In genomic region chr11:59901306-59901705, GRCh38 we compare ENCODE assay signal across 13 cellular contexts. TPM values are rescaled to one million over a fixed set of nuclear protein-coding genes. Genes with fewer than 3 reads are reported as not detected.
DNase-seq lines count a peak whose midpoint lies in the region; ATAC-seq, FAIRE-seq and TF ChIP-seq lines count a peak whose summit lies in the region.
"Had no signal": no experiment of that assay in that cellular context is flagged by ENCODE, and none has a peak within 500 bp of the region (broad histone marks: within the 10 kb centered on the region; RNA-seq: fewer than 3 reads in every experiment).

No MANE protein-coding gene starts in this region.

- WGBS in K562 (ENCODE audit: insufficient coverage, low coverage, missing lambda C conversion rate), result 20% methylated on average over 1 of the region's 1 CpG
- 100% methylated on average over 1 of the region's 1 CpG; no CpG with 5 or more reads in 1 of the 2 experiments for WGBS in endodermal cell (ENCODE audit: insufficient coverage in 1 of 2, insufficient read length in 1 of 2), 2 experiments

- no peak overlapping the region for H3K4me3 ChIP-seq in K562
- H3K4me3 ChIP-seq in endodermal cell (ENCODE audit: low read length), result no peak overlapping the region

- H3K36me3 ChIP-seq in K562 (ENCODE audit: control insufficient read depth, insufficient read depth, low read length) (no peaks in the 10 kb centered on the region), endodermal cell (ENCODE audit: control insufficient read depth, insufficient read depth, low read length) (no peaks in the 10 kb centered on the region)

- no peak for TF ChIP-seq EP300 in K562 (IDR thresholded peaks at IDR 0.05; ENCODE audit: low read length)

- no peak overlapping the region for H3K4me3 Mint-ChIP-seq in endodermal cell
- H3K4me3 Mint-ChIP-seq: activated CD4-positive, alpha-beta memory T cell treated with anti-CD3 and anti-CD28 coated beads, Interleukin-2, amount 10 ng/mL, durations not matched to agents 7 days and 5 days; immature natural killer cell had no signal

- intact Hi-C loops in K562 (cut with micrococcal nuclease), result no loop called here

- no peak overlapping the region for H3K9ac ChIP-seq in K562 (ENCODE audit: insufficient read depth in 1 of 2, low read depth in 2 of 2, low read length in 2 of 2)
- H3K9ac ChIP-seq in endodermal cell (ENCODE audit: extremely low read depth, low read length, poor library complexity, severe bottlenecking), result no peak overlapping the region

- in situ Hi-C loops in K562 (cut with MboI), result no loop called here

- H3K79me2 ChIP-seq in K562 (ENCODE audit: control insufficient read depth, insufficient read depth, low read length), result no peaks in the 10 kb centered on the region

- H3K4me1 ChIP-seq in K562 (replicated peaks in 1 of 2; ENCODE audit: control insufficient read depth in 2 of 2, insufficient read depth in 2 of 2, low read length in 2 of 2) (peaks cover 0 to 4% of the 10 kb centered on the region in 2 experiments; a peak in 1 of 5 replicates), endodermal cell (ENCODE audit: control insufficient read depth, insufficient read depth, low read length) (no peaks in the 10 kb centered on the region)

- DNase-seq in AG20443 (ENCODE audit: low spot score), result peak; percentile 36
- DNase-seq in LoVo (ENCODE audit: low spot score), result peak; percentile 28
- DNase-seq in K562 (ENCODE audit: extremely low read depth in 1 of 4, low spot score in 3 of 4), result peak in 1 of 4 experiments; percentile 28
- DNase-seq in islet precursor cell, result peak; percentile 71
- no peak for DNase-seq in activated T-cell treated with anti-CD3 and anti-CD28 coated beads, Interleukin-2, amount 50 U/mL, for 1 hour
- DNase-seq in endodermal cell, result no peak
- DNase-seq in NCI-H1436 treated with DMSO at 0.1 percent for 48 hours (lab: John Stamatoyannopoulos, UW), result no peak
- DNase-seq: activated CD4-positive, alpha-beta memory T cell treated with anti-CD3 and anti-CD28 coated beads, Interleukin-2, amount 10 ng/mL, durations not matched to agents 7 days and 5 days; immature natural killer cell; NCI-H1092 treated with DMSO at 0.1 percent for 48 hours had no signal

- TF ChIP-seq CTCF in K562 (IDR thresholded peaks at IDR 0.05 in 2 of 3, conservative IDR thresholded peaks at IDR 0.05 in 1 of 3; ENCODE audit: insufficient read depth in 2 of 3, low read depth in 1 of 3, low read length in 3 of 3) (no peak), endodermal cell (conservative IDR thresholded peaks at IDR 0.05) (no peak)

- H3K27ac Mint-ChIP-seq in endodermal cell, result no peak overlapping the region
- H3K27ac Mint-ChIP-seq: activated CD4-positive, alpha-beta memory T cell treated with anti-CD3 and anti-CD28 coated beads, Interleukin-2, amount 10 ng/mL, durations not matched to agents 7 days and 5 days; immature natural killer cell had no signal

- no peaks in the 10 kb centered on the region for H3K4me1 Mint-ChIP-seq in endodermal cell
- H3K4me1 Mint-ChIP-seq: activated CD4-positive, alpha-beta memory T cell treated with anti-CD3 and anti-CD28 coated beads, Interleukin-2, amount 10 ng/mL, durations not matched to agents 7 days and 5 days; immature natural killer cell had no signal

- BruUV-seq in K562 (replicated peaks; lab: Mats Ljungman, UMichigan), result no TSS peak

- H3K9me1 ChIP-seq in K562 (ENCODE audit: control insufficient read depth, insufficient read depth, low read length), result no peaks in the 10 kb centered on the region

- TF ChIP-seq POLR2A in K562 (conservative IDR thresholded peaks at IDR 0.05), result no peak

- H3K27me3 Mint-ChIP-seq in endodermal cell (ENCODE audit: insufficient read depth), result no peaks in the 10 kb centered on the region
- H3K27me3 Mint-ChIP-seq: activated CD4-positive, alpha-beta memory T cell treated with anti-CD3 and anti-CD28 coated beads, Interleukin-2, amount 10 ng/mL, durations not matched to agents 7 days and 5 days had no signal

- peak overlapping the region; percentile 53 for H2AFZ ChIP-seq in K562 (ENCODE audit: low read depth, low read length)

- CTCF ChIA-PET in K562 (lab: Yijun Ruan, JAX; ENCODE audit: low intra/inter-chr PET ratio), result no interaction called here

- no peaks in the 10 kb centered on the region for H3K36me3 Mint-ChIP-seq in endodermal cell (ENCODE audit: low read depth)
- H3K36me3 Mint-ChIP-seq: immature natural killer cell had no signal

- FAIRE-seq in K562 (lab: Jason Lieb, UNC), result peak; percentile 61
- FAIRE-seq: endometrium had no signal

- no peak for TF ChIP-seq RAD21 in K562 (CRISPR knock-in tag; conservative IDR thresholded peaks at IDR 0.05 in 1 of 2, IDR thresholded peaks at IDR 0.05 in 1 of 2)

- no peaks in the 10 kb centered on the region for H3K27me3 ChIP-seq in K562 (ENCODE audit: control insufficient read depth in 2 of 2, insufficient read depth in 2 of 2, low read length in 2 of 2)
- no peaks in the 10 kb centered on the region for H3K27me3 ChIP-seq in endodermal cell (ENCODE audit: control insufficient read depth, insufficient read depth, low read length, poor library complexity, severe bottlenecking)

- peaks cover 1% of the 10 kb centered on the region for H3K9me3 Mint-ChIP-seq in endodermal cell
- H3K9me3 Mint-ChIP-seq: activated CD4-positive, alpha-beta memory T cell treated with anti-CD3 and anti-CD28 coated beads, Interleukin-2, amount 10 ng/mL, durations not matched to agents 7 days and 5 days had no signal

- no peak overlapping the region for H3K27ac ChIP-seq in K562 (ENCODE audit: extremely low read depth, low read depth, low read length)
- no peak overlapping the region for H3K27ac ChIP-seq in endodermal cell (ENCODE audit: low read depth, low read length)

- no peak overlapping the region for H3K4me2 ChIP-seq in K562 (ENCODE audit: insufficient read depth, low read length)

- peak; percentile 56; the same call in 2 of the 3 replicates for ATAC-seq in K562
- ATAC-seq in GM21381 (IDR thresholded peaks at IDR 0.05; ENCODE audit: unreplicated experiment), result no peak

- no peaks in the 10 kb centered on the region for H4K20me1 ChIP-seq in K562 (replicated peaks; ENCODE audit: control insufficient read depth, insufficient read depth, low read length)

- POLR2A ChIA-PET in K562 (lab: Yijun Ruan, JAX), result interaction anchor here (0.5 to 0.9 kb wide), 2 partner anchors 48 to 52 kb away, joined by 3 read pairs; no protein-coding TSS in a partner anchor

- H3K9me3 ChIP-seq in K562 (replicated peaks; ENCODE audit: control insufficient read depth, insufficient read depth, low read depth, low read length) (no peaks in the 10 kb centered on the region), endodermal cell (ENCODE audit: control insufficient read depth, low read length) (no peaks in the 10 kb centered on the region)

RNA-seq across cellular contexts. Expression of gene OOSP3, which starts 22.7 kb away (rescaled TPM):
- total RNA-seq in K562 (2011; cell fraction: chromatin; rRNA removed; ENCODE audit: low replicate concordance), result not detected in 2 replicates
- not detected in 2 replicates for total RNA-seq in K562 (2011; cell fraction: nucleolus; rRNA removed)
- not detected in 2 replicates for total RNA-seq in K562 (2011; cell fraction: nucleoplasm; rRNA removed)
- total RNA-seq in K562 (2014; rRNA removed) (not detected in 2 replicates), K562 (2014; rRNA removed; fragmentation: Illumina TruSeq; extraction: Trizol) (not detected in 2 replicates), K562 (2015; rRNA removed; fragmentation: Illumina TruSeq; extraction: Trizol) (not detected in 2 replicates), K562 (2021) (not detected in 2 replicates), endodermal cell (not detected)
- polyA plus RNA-seq in K562 (2011; rRNA removed) (0.09 and 0.15 TPM in 2 replicates), K562 (2014; fragmentation: Illumina TruSeq; extraction: Trizol) (0.21 TPM in 1 of 2 replicates, not detected in the other), K562 (2014; fragmentation: Nextera tagmentation; extraction: Ambion mirVana) (under 1 TPM in 1 of 2 experiments, not detected in 1; 0.32 TPM), K562 (2014; rRNA removed) (0.09 TPM in 1 of 2 replicates, not detected in the other)
- polyA plus RNA-seq in K562 (2011; cell fraction: cytosol; rRNA removed), result 0.09 and 0.12 TPM in 2 replicates
- polyA plus RNA-seq in K562 (2011; cell fraction: nucleus; rRNA removed), result not detected in 2 replicates
- 0.28 TPM in 1 of 2 replicates, not detected in the other for polyA plus RNA-seq in K562 (2012)
- polyA minus RNA-seq in K562 (2011; rRNA and poly(A)+ RNA removed), result not detected in 2 replicates
- not detected in 2 replicates for polyA minus RNA-seq in K562 (2011; cell fraction: cytosol; rRNA and poly(A)+ RNA removed)
- not detected in 2 replicates for polyA minus RNA-seq in K562 (2011; cell fraction: nucleus; rRNA and poly(A)+ RNA removed)
- polyA plus RNA-seq in endodermal cell (2013, experiment 1 of 2), result not detected
- not detected for polyA plus RNA-seq in endodermal cell (2013, experiment 2 of 2)
- total RNA-seq: activated CD4-positive, alpha-beta memory T cell treated with anti-CD3 and anti-CD28 coated beads, Interleukin-2, amount 10 ng/mL, durations not matched to agents 7 days and 5 days; T-helper 1 cell treated with Interleukin-12 subunit alpha and Interleukin-12 subunit beta and Interleukin-4 antibody, amounts not matched to agents 30 ng/mL and 1 ng/mL, for 36 hours had no signal
- polyA plus RNA-seq: immature natural killer cell had no signal

RNA-seq across cellular contexts. Expression of gene TCN1, which starts 35.0 kb away (rescaled TPM):
- 0.51 and 0.55 TPM in 2 replicates for total RNA-seq in K562 (2011; cell fraction: chromatin; rRNA removed; ENCODE audit: low replicate concordance)
- 0.66 and 0.67 TPM in 2 replicates for total RNA-seq in K562 (2011; cell fraction: nucleolus; rRNA removed)
- 1.1 and 1.2 TPM in 2 replicates for total RNA-seq in K562 (2011; cell fraction: nucleoplasm; rRNA removed)
- total RNA-seq in K562 (2014; rRNA removed) (3.8 TPM in 2 replicates), K562 (2014; rRNA removed; fragmentation: Illumina TruSeq; extraction: Trizol) (7.1 and 8.0 TPM in 2 replicates), K562 (2015; rRNA removed; fragmentation: Illumina TruSeq; extraction: Trizol) (17.9 and 18.8 TPM in 2 replicates), K562 (2021) (4.6 and 6.6 TPM in 2 replicates), endodermal cell (not detected)
- polyA plus RNA-seq in K562 (2011; rRNA removed) (0.63 and 1.4 TPM in 2 replicates), K562 (2014; fragmentation: Illumina TruSeq; extraction: Trizol) (9.5 and 10.4 TPM in 2 replicates), K562 (2014; fragmentation: Nextera tagmentation; extraction: Ambion mirVana) (10 to 100 TPM; 19.0 to 25.9 TPM), K562 (2014; rRNA removed) (4.8 and 5.1 TPM in 2 replicates)
- polyA plus RNA-seq in K562 (2011; cell fraction: cytosol; rRNA removed), result 0.57 and 1.6 TPM in 2 replicates
- polyA plus RNA-seq in K562 (2011; cell fraction: nucleus; rRNA removed), result 0.46 and 0.94 TPM in 2 replicates
- polyA plus RNA-seq in K562 (2012), result 23.1 and 72.9 TPM in 2 replicates
- 0.74 and 1.6 TPM in 2 replicates for polyA minus RNA-seq in K562 (2011; rRNA and poly(A)+ RNA removed)
- 4.6 TPM in 1 of 2 replicates, not detected in the other for polyA minus RNA-seq in K562 (2011; cell fraction: cytosol; rRNA and poly(A)+ RNA removed)
- polyA minus RNA-seq in K562 (2011; cell fraction: nucleus; rRNA and poly(A)+ RNA removed), result 0.33 TPM in 1 of 2 replicates, not detected in the other
- not detected for polyA plus RNA-seq in endodermal cell (2013, experiment 1 of 2)
- not detected for polyA plus RNA-seq in endodermal cell (2013, experiment 2 of 2)
- total RNA-seq: activated CD4-positive, alpha-beta memory T cell treated with anti-CD3 and anti-CD28 coated beads, Interleukin-2, amount 10 ng/mL, durations not matched to agents 7 days and 5 days; T-helper 1 cell treated with Interleukin-12 subunit alpha and Interleukin-12 subunit beta and Interleukin-4 antibody, amounts not matched to agents 30 ng/mL and 1 ng/mL, for 36 hours had no signal
- polyA plus RNA-seq: immature natural killer cell had no signal

RNA-seq across cellular contexts. Expression of gene OOSP1, which starts 36.9 kb away (rescaled TPM):
- not detected in 2 replicates for total RNA-seq in K562 (2011; cell fraction: chromatin; rRNA removed; ENCODE audit: low replicate concordance)
- total RNA-seq in K562 (2011; cell fraction: nucleolus; rRNA removed), result not detected in 2 replicates
- not detected in 2 replicates for total RNA-seq in K562 (2011; cell fraction: nucleoplasm; rRNA removed)
- total RNA-seq in K562 (2014; rRNA removed) (0.36 TPM in 1 of 2 replicates, not detected in the other), K562 (2014; rRNA removed; fragmentation: Illumina TruSeq; extraction: Trizol) (0.89 and 1.1 TPM in 2 replicates), K562 (2015; rRNA removed; fragmentation: Illumina TruSeq; extraction: Trizol) (0.30 and 0.58 TPM in 2 replicates), K562 (2021) (0.31 and 0.62 TPM in 2 replicates), endodermal cell (not detected)
- polyA plus RNA-seq in K562 (2011; rRNA removed) (0.14 and 0.20 TPM in 2 replicates), K562 (2014; fragmentation: Illumina TruSeq; extraction: Trizol) (0.30 and 0.61 TPM in 2 replicates), K562 (2014; fragmentation: Nextera tagmentation; extraction: Ambion mirVana) (1 to 10 TPM; 2.4 to 3.0 TPM), K562 (2014; rRNA removed) (0.56 and 2.3 TPM in 2 replicates)
- polyA plus RNA-seq in K562 (2011; cell fraction: cytosol; rRNA removed), result 0.10 TPM in 1 of 2 replicates, not detected in the other
- 0.31 TPM in 1 of 2 replicates, not detected in the other for polyA plus RNA-seq in K562 (2011; cell fraction: nucleus; rRNA removed)
- 1.3 and 2.6 TPM in 2 replicates for polyA plus RNA-seq in K562 (2012)
- 0.36 TPM in 1 of 2 replicates, not detected in the other for polyA minus RNA-seq in K562 (2011; rRNA and poly(A)+ RNA removed)
- polyA minus RNA-seq in K562 (2011; cell fraction: cytosol; rRNA and poly(A)+ RNA removed), result not detected in 2 replicates
- not detected in 2 replicates for polyA minus RNA-seq in K562 (2011; cell fraction: nucleus; rRNA and poly(A)+ RNA removed)
- polyA plus RNA-seq in endodermal cell (2013, experiment 1 of 2), result not detected
- polyA plus RNA-seq in endodermal cell (2013, experiment 2 of 2), result not detected
- total RNA-seq: activated CD4-positive, alpha-beta memory T cell treated with anti-CD3 and anti-CD28 coated beads, Interleukin-2, amount 10 ng/mL, durations not matched to agents 7 days and 5 days; T-helper 1 cell treated with Interleukin-12 subunit alpha and Interleukin-12 subunit beta and Interleukin-4 antibody, amounts not matched to agents 30 ng/mL and 1 ng/mL, for 36 hours had no signal
- polyA plus RNA-seq: immature natural killer cell had no signal

RNA-seq across cellular contexts. Expression of gene CBLIF, which starts 56.0 kb away (rescaled TPM):
- not detected in 2 replicates for total RNA-seq in K562 (2011; cell fraction: chromatin; rRNA removed; ENCODE audit: low replicate concordance)
- total RNA-seq in K562 (2011; cell fraction: nucleolus; rRNA removed), result 0.33 TPM in 1 of 2 replicates, not detected in the other
- not detected in 2 replicates for total RNA-seq in K562 (2011; cell fraction: nucleoplasm; rRNA removed)
- total RNA-seq in K562 (2014; rRNA removed), result 0.23 and 0.37 TPM in 2 replicates
- total RNA-seq in K562 (2014; rRNA removed; fragmentation: Illumina TruSeq; extraction: Trizol), result 0.45 and 0.58 TPM in 2 replicates
- total RNA-seq in K562 (2015; rRNA removed; fragmentation: Illumina TruSeq; extraction: Trizol), result 0.40 and 0.53 TPM in 2 replicates
- 0.62 and 0.72 TPM in 2 replicates for total RNA-seq in K562 (2021)
- polyA plus RNA-seq in K562 (2011; rRNA removed), result 0.07 and 0.11 TPM in 2 replicates
- 0.24 TPM in 1 of 2 replicates, not detected in the other for polyA plus RNA-seq in K562 (2011; cell fraction: cytosol; rRNA removed)
- polyA plus RNA-seq in K562 (2011; cell fraction: nucleus; rRNA removed), result 0.40 TPM in 1 of 2 replicates, not detected in the other
- polyA plus RNA-seq in K562 (2012), result 0.14 and 0.20 TPM in 2 replicates
- 0.58 and 0.76 TPM in 2 replicates for polyA plus RNA-seq in K562 (2014; fragmentation: Illumina TruSeq; extraction: Trizol)
- under 1 TPM; 0.39 to 0.83 TPM for polyA plus RNA-seq in K562 (2014; fragmentation: Nextera tagmentation; extraction: Ambion mirVana)
- polyA plus RNA-seq in K562 (2014; rRNA removed), result 0.49 and 0.54 TPM in 2 replicates
- 0.35 TPM in 1 of 2 replicates, not detected in the other for polyA minus RNA-seq in K562 (2011; rRNA and poly(A)+ RNA removed)
- not detected in 2 replicates for polyA minus RNA-seq in K562 (2011; cell fraction: cytosol; rRNA and poly(A)+ RNA removed)
- polyA minus RNA-seq in K562 (2011; cell fraction: nucleus; rRNA and poly(A)+ RNA removed), result not detected in 2 replicates
- total RNA-seq in endodermal cell, result not detected
- polyA plus RNA-seq in endodermal cell (2013, experiment 1 of 2), result not detected
- polyA plus RNA-seq in endodermal cell (2013, experiment 2 of 2), result not detected
- total RNA-seq: activated CD4-positive, alpha-beta memory T cell treated with anti-CD3 and anti-CD28 coated beads, Interleukin-2, amount 10 ng/mL, durations not matched to agents 7 days and 5 days; T-helper 1 cell treated with Interleukin-12 subunit alpha and Interleukin-12 subunit beta and Interleukin-4 antibody, amounts not matched to agents 30 ng/mL and 1 ng/mL, for 36 hours had no signal
- polyA plus RNA-seq: immature natural killer cell had no signal

Comparison
In these comparisons a context has a peak if more than half of its experiments do, and no peak if none do; other contexts are left out.
1. DNase-seq: peak in AG20443 (single experiment), LoVo (single experiment) and islet precursor cell (single experiment); none in activated T-cell treated with anti-CD3 and anti-CD28 coated beads, Interleukin-2, amount 50 U/mL, for 1 hour (single experiment), endodermal cell (single experiment) and NCI-H1436 treated with DMSO at 0.1 percent for 48 hours (single experiment).